8 cellular contexts compared by ENCODE assay signal in the genomic region with DNA sequence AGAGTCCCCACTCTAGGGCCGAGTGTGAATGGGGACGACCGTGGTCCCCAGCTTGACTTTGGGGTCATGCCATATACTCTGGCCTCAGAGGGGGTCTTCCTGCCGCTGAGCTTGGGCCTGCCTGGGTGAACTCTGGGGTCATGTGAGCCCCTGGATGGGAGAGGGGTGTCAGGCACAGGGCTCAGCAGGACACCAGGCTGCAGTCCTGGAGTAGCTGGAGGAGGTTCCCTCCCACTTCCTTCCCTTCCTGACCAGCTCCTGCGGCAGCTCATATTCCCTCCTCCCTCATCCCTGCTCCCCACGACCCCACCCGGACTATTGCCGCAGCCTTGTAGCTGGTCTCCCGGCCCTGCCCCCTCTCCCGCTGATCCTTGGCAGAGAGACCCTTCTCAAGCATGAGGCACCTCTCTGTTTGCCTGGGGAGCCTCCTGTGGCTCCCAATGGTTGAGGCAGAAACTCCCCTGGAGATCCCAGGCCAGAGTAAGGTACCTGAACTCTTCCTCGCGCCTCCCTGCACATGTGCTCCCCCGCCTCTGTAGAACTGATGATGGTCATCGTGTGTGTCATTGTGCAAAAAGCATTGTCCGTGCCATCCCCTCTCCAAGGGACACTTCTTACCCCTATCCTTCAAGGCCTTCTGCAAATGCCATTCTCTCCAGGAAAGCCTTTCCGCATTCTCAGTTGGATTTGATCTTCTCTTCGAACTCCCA. TPM values are rescaled to one million over a fixed set of nuclear protein-coding genes. Genes with fewer than 3 reads are reported as not detected.
DNase-seq lines count a peak whose midpoint lies in the region; ATAC-seq and TF ChIP-seq lines count a peak whose summit lies in the region.

No MANE protein-coding gene starts in this region.

- H3K9me3 Mint-ChIP-seq in activated naive CD4-positive, alpha-beta T cell treated with anti-CD3 and anti-CD28 coated beads, Interleukin-2, amount 10 ng/mL, durations not matched to agents 7 days and 5 days, result no peaks in the 10 kb centered on the region
- no peaks in the 10 kb centered on the region for H3K9me3 Mint-ChIP-seq in dendritic cell treated with granulocyte-macrophage colony-stimulating factor and Interleukin-4, amounts not matched to agents 40 ng/mL and 50 ng/mL, for 4 days
- no peaks in the 10 kb centered on the region for H3K9me3 Mint-ChIP-seq in naive B cell

- no peaks in the 10 kb centered on the region for H3K27me3 ChIP-seq in upper lobe of left lung

- H3K4me1 Mint-ChIP-seq in activated naive CD4-positive, alpha-beta T cell treated with anti-CD3 and anti-CD28 coated beads, Interleukin-2, amount 10 ng/mL, durations not matched to agents 7 days and 5 days, result peaks cover 84% of the 10 kb centered on the region
- peaks cover 94% of the 10 kb centered on the region for H3K4me1 Mint-ChIP-seq in dendritic cell treated with granulocyte-macrophage colony-stimulating factor and Interleukin-4, amounts not matched to agents 40 ng/mL and 50 ng/mL, for 4 days (ENCODE audit: low read depth)
- H3K4me1 Mint-ChIP-seq in naive B cell, result peaks cover 56 to 66% (median 64%) of the 10 kb centered on the region in 3 donors

- 43 to 50% methylated on average over 13 to 17 of the region's 17 CpGs for WGBS in upper lobe of left lung, 2 donors

- peak overlapping the region; percentile 97 for H3K27ac Mint-ChIP-seq in activated naive CD4-positive, alpha-beta T cell treated with anti-CD3 and anti-CD28 coated beads, Interleukin-2, amount 10 ng/mL, durations not matched to agents 7 days and 5 days
- peak overlapping the region; percentile 93 for H3K27ac Mint-ChIP-seq in dendritic cell treated with granulocyte-macrophage colony-stimulating factor and Interleukin-4, amounts not matched to agents 40 ng/mL and 50 ng/mL, for 4 days
- H3K27ac Mint-ChIP-seq in naive B cell, result peak overlapping the region in 4 of 6 donors; percentile 35 to 87 (median 76)

- no peak for TF ChIP-seq CTCF in upper lobe of left lung (IDR thresholded peaks at IDR 0.05)

- peaks cover 40 to 72% (median 58%) of the 10 kb centered on the region in 4 donors for H3K4me1 ChIP-seq in upper lobe of left lung

- ATAC-seq in naive B cell (ENCODE audit: low read depth in 2 of 2) (no peak), upper lobe of left lung (ENCODE audit: low FRiP score in 2 of 2) (peak; percentile 3 to 9), GM21528 (IDR thresholded peaks at IDR 0.05; ENCODE audit: low FRiP score, unreplicated experiment) (no peak), GM18498 (IDR thresholded peaks at IDR 0.05; ENCODE audit: unreplicated experiment) (no peak)

- no peaks in the 10 kb centered on the region for H3K27me3 Mint-ChIP-seq in activated naive CD4-positive, alpha-beta T cell treated with anti-CD3 and anti-CD28 coated beads, Interleukin-2, amount 10 ng/mL, durations not matched to agents 7 days and 5 days
- H3K27me3 Mint-ChIP-seq in dendritic cell treated with granulocyte-macrophage colony-stimulating factor and Interleukin-4, amounts not matched to agents 40 ng/mL and 50 ng/mL, for 4 days, result no peaks in the 10 kb centered on the region
- no peaks in the 10 kb centered on the region for H3K27me3 Mint-ChIP-seq in naive B cell

- no peak for TF ChIP-seq EP300 in upper lobe of left lung (IDR thresholded peaks at IDR 0.05)

- TF ChIP-seq POLR2A in upper lobe of left lung (IDR thresholded peaks at IDR 0.05), result peak in 1 of 4 donors; percentile 27

- DNase-seq in activated naive CD4-positive, alpha-beta T cell treated with anti-CD3 and anti-CD28 coated beads, Interleukin-2, amount 10 ng/mL, durations not matched to agents 7 days and 5 days, result no peak
- DNase-seq in activated naive CD4-positive, alpha-beta T cell (lab: John Stamatoyannopoulos, UW), result no peak
- DNase-seq in naive B cell (no peak), upper lobe of left lung (no peak), kidney glomerular epithelial cell (lab: John Stamatoyannopoulos, UW) (no peak)

- no peaks in the 10 kb centered on the region for H3K36me3 ChIP-seq in upper lobe of left lung

- H3K9me3 ChIP-seq in upper lobe of left lung, result no peaks in the 10 kb centered on the region

- H3K4me3 ChIP-seq in upper lobe of left lung, result peak overlapping the region; percentile 62 to 95 (median 90)

- intact Hi-C loops in dendritic cell treated with granulocyte-macrophage colony-stimulating factor and Interleukin-4, amounts not matched to agents 40 ng/mL and 50 ng/mL, for 4 days (cut with micrococcal nuclease), result no loop called here

- CTCF ChIA-PET in activated naive CD4-positive, alpha-beta T cell treated with anti-CD3 and anti-CD28 coated beads, Interleukin-2, amount 10 ng/mL, durations not matched to agents 7 days and 5 days (lab: Charles Lee), result interaction anchor here (1.2 to 2.9 kb wide), 4 partner anchors 9 to 44 kb away, joined by 3 to 18 read pairs (median 4); no protein-coding TSS in a partner anchor

- peak overlapping the region; percentile 91 to 98 (median 91) for H3K27ac ChIP-seq in upper lobe of left lung

- peak overlapping the region; percentile 100 for H3K4me3 Mint-ChIP-seq in activated naive CD4-positive, alpha-beta T cell treated with anti-CD3 and anti-CD28 coated beads, Interleukin-2, amount 10 ng/mL, durations not matched to agents 7 days and 5 days
- H3K4me3 Mint-ChIP-seq in dendritic cell treated with granulocyte-macrophage colony-stimulating factor and Interleukin-4, amounts not matched to agents 40 ng/mL and 50 ng/mL, for 4 days, result peak overlapping the region; percentile 100
- peak overlapping the region; percentile 89 to 98 (median 96) for H3K4me3 Mint-ChIP-seq in naive B cell

- H3K36me3 Mint-ChIP-seq in activated naive CD4-positive, alpha-beta T cell treated with anti-CD3 and anti-CD28 coated beads, Interleukin-2, amount 10 ng/mL, durations not matched to agents 7 days and 5 days, result peaks cover 47% of the 10 kb centered on the region
- peaks cover 53% of the 10 kb centered on the region for H3K36me3 Mint-ChIP-seq in dendritic cell treated with granulocyte-macrophage colony-stimulating factor and Interleukin-4, amounts not matched to agents 40 ng/mL and 50 ng/mL, for 4 days (ENCODE audit: low read depth)
- H3K36me3 Mint-ChIP-seq in naive B cell, result peaks cover 0 to 8% of the 10 kb centered on the region in 2 donors

RNA-seq across cellular contexts. Expression of gene TNFRSF1B, which starts 1.8 kb away (rescaled TPM):
- 10 to 100 TPM; 29.0 to 54.0 (median 42.7) TPM for polyA plus RNA-seq in naive B cell (ENCODE audit: low read depth in 6 of 6)
- total RNA-seq in upper lobe of left lung, result 100 to 1,000 TPM in 1 of 6 donors, 10 to 100 TPM in 5; 28.3 to 113 (median 58.5) TPM

Comparison
In these comparisons a context has a peak if more than half of its experiments do, and no peak if none do; other contexts are left out.
1. ATAC-seq: peak in upper lobe of left lung (2 of 2); none in naive B cell (0 of 2), GM21528 (single experiment) and GM18498 (single experiment).
2. Peak in every context shown above with its lines, with median percentiles within 50 percentile points of each other: H3K27ac Mint-ChIP-seq and H3K4me3 Mint-ChIP-seq.